In genomic region chr16:56657555-56658430, GRCh38 we compare ENCODE assay signal across 8 cellular contexts. TPM values are rescaled to one million over a fixed set of nuclear protein-coding genes. Genes with fewer than 3 reads are reported as not detected.
DNase-seq lines count a peak whose midpoint lies in the region; ATAC-seq lines count a peak whose summit lies in the region.

TSS of gene MT1F (plus strand) at chr16:56657959. CDS start at chr16:56658059, 100 bp downstream.

- WGBS in mesodermal cell (ENCODE audit: insufficient coverage in 2 of 2), 2 experiments, result 4% methylated on average over 47 to 48 of the region's 48 CpGs

- no peak within 1 kb of the TSS for H3K27ac ChIP-seq in mesodermal cell (ENCODE audit: low read depth, low read length, severe bottlenecking)

- DNase-seq in NCI-H1436 (lab: John Stamatoyannopoulos, UW), result peak; percentile 54
- DNase-seq in NCI-H1436 treated with DMSO at 0.1 percent for 48 hours (lab: John Stamatoyannopoulos, UW), result no peak
- DNase-seq in NCI-H69 (lab: John Stamatoyannopoulos, UW), result peak; percentile 77
- DNase-seq in activated CD8-positive, alpha-beta memory T cell treated with anti-CD3 and anti-CD28 coated beads, Interleukin-2, amount 10 ng/mL, durations not matched to agents 7 days and 5 days, result peak; percentile 87
- peak; percentile 39 to 54 (median 45) for DNase-seq in effector memory CD8-positive, alpha-beta T cell
- peak; percentile 53 for DNase-seq in stimulated activated CD8-positive, alpha-beta memory T cell treated with anti-CD3 and anti-CD28 coated beads, Interleukin-15, amount 100 ng/mL, for 24 hours (ENCODE audit: low read depth)
- no peak for DNase-seq in NCI-H2081 treated with DMSO at 0.1 percent for 48 hours (lab: John Stamatoyannopoulos, UW)

- H3K27me3 Mint-ChIP-seq in activated CD8-positive, alpha-beta memory T cell treated with anti-CD3 and anti-CD28 coated beads, Interleukin-2, amount 10 ng/mL, durations not matched to agents 7 days and 5 days, result peaks cover 9% of the 10 kb centered on the region
- peaks cover 0 to 14% of the 10 kb centered on the region in 2 donors for H3K27me3 Mint-ChIP-seq in effector memory CD8-positive, alpha-beta T cell

- no peaks in the 10 kb centered on the region for H3K36me3 ChIP-seq in mesodermal cell (ENCODE audit: control insufficient read depth, insufficient read depth, low read length)

- ATAC-seq in activated CD8-positive, alpha-beta memory T cell treated with anti-CD3 and anti-CD28 coated beads, Interleukin-2, amount 10 ng/mL, durations not matched to agents 7 days and 5 days, result peak; percentile 91
- peak; percentile 84 for ATAC-seq in effector memory CD8-positive, alpha-beta T cell (replicated peaks)

- no peaks in the 10 kb centered on the region for H3K36me3 Mint-ChIP-seq in activated CD8-positive, alpha-beta memory T cell treated with anti-CD3 and anti-CD28 coated beads, Interleukin-2, amount 10 ng/mL, durations not matched to agents 7 days and 5 days
- peaks cover 9% of the 10 kb centered on the region for H3K36me3 Mint-ChIP-seq in effector memory CD8-positive, alpha-beta T cell (ENCODE audit: insufficient read depth)

- no peaks in the 10 kb centered on the region for H3K9me3 ChIP-seq in mesodermal cell (ENCODE audit: control insufficient read depth, low read length)

- peak within 1 kb of the TSS; percentile 90 for H3K4me3 Mint-ChIP-seq in activated CD8-positive, alpha-beta memory T cell treated with anti-CD3 and anti-CD28 coated beads, Interleukin-2, amount 10 ng/mL, durations not matched to agents 7 days and 5 days
- H3K4me3 Mint-ChIP-seq in effector memory CD8-positive, alpha-beta T cell, result peak within 1 kb of the TSS; percentile 89 to 98

- CTCF ChIA-PET in activated CD8-positive, alpha-beta memory T cell treated with anti-CD3 and anti-CD28 coated beads, Interleukin-2, amount 10 ng/mL, durations not matched to agents 7 days and 5 days (lab: Charles Lee), result interaction anchor here (0.7 to 1.1 kb wide), 2 partner anchors 14 to 44 kb away, joined by 3 read pairs; no protein-coding TSS in a partner anchor

- peaks cover 27% of the 10 kb centered on the region for H3K4me1 Mint-ChIP-seq in activated CD8-positive, alpha-beta memory T cell treated with anti-CD3 and anti-CD28 coated beads, Interleukin-2, amount 10 ng/mL, durations not matched to agents 7 days and 5 days
- peaks cover 18 to 20% of the 10 kb centered on the region in 2 donors for H3K4me1 Mint-ChIP-seq in effector memory CD8-positive, alpha-beta T cell (ENCODE audit: low read depth in 2 of 2)

- peak within 1 kb of the TSS; percentile 39 for H3K4me3 ChIP-seq in mesodermal cell (ENCODE audit: extremely low read depth, insufficient read depth, low read length, poor library complexity, severe bottlenecking)

- peak within 1 kb of the TSS; percentile 88 for H3K27ac Mint-ChIP-seq in activated CD8-positive, alpha-beta memory T cell treated with anti-CD3 and anti-CD28 coated beads, Interleukin-2, amount 10 ng/mL, durations not matched to agents 7 days and 5 days
- peak within 1 kb of the TSS; percentile 90 to 94 for H3K27ac Mint-ChIP-seq in effector memory CD8-positive, alpha-beta T cell

- no peaks in the 10 kb centered on the region for H3K9me3 Mint-ChIP-seq in activated CD8-positive, alpha-beta memory T cell treated with anti-CD3 and anti-CD28 coated beads, Interleukin-2, amount 10 ng/mL, durations not matched to agents 7 days and 5 days (ENCODE audit: low read depth)
- H3K9me3 Mint-ChIP-seq in effector memory CD8-positive, alpha-beta T cell, result no peaks in the 10 kb centered on the region

- no peaks in the 10 kb centered on the region for H3K4me1 ChIP-seq in mesodermal cell (ENCODE audit: control insufficient read depth, insufficient read depth, low read length, poor library complexity, severe bottlenecking)

RNA-seq across cellular contexts. Expression of gene MT1F, which starts in this region (rescaled TPM):
- total RNA-seq in activated CD8-positive, alpha-beta memory T cell treated with anti-CD3 and anti-CD28 coated beads, Interleukin-2, amount 10 ng/mL, durations not matched to agents 7 days and 5 days, result 10 to 100 TPM; 11.4 to 20.6 TPM
- polyA plus RNA-seq in mesodermal cell (2013, experiment 1 of 2), result 0.81 TPM
- not detected for polyA plus RNA-seq in mesodermal cell (2013, experiment 2 of 2)

Comparison
In these comparisons a context has a peak if more than half of its experiments do, and no peak if none do; other contexts are left out.
1. DNase-seq: peak in NCI-H1436 (single experiment), NCI-H69 (single experiment), activated CD8-positive, alpha-beta memory T cell treated with anti-CD3 and anti-CD28 coated beads, Interleukin-2, amount 10 ng/mL, durations not matched to agents 7 days and 5 days (single experiment), effector memory CD8-positive, alpha-beta T cell (3 of 3) and stimulated activated CD8-positive, alpha-beta memory T cell treated with anti-CD3 and anti-CD28 coated beads, Interleukin-15, amount 100 ng/mL, for 24 hours (single experiment); none in NCI-H1436 treated with DMSO at 0.1 percent for 48 hours (single experiment) and NCI-H2081 treated with DMSO at 0.1 percent for 48 hours (single experiment).